ENCODE assay signal across 28 cellular contexts in the genomic region with DNA sequence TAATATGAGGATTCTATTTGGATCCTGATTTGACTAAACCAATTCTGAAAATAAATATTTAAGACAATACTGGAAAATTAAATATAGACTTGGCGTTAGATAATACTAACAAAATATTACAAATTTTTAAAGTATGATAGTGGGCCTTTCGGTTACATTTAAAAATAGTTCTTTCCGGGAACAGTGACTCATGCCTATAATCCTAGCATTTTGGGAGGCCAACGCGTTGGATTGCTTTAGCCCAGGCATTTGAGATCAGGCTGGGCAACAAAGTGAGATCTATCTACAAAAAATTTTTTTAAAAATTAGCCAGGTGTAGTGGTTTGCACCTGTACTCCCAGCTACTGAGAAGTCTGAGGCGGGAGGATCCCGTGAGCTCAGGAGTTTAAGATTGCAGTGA. TPM values are rescaled to one million over a fixed set of nuclear protein-coding genes. Genes with fewer than 3 reads are reported as not detected.
DNase-seq lines count a peak whose midpoint lies in the region; ATAC-seq and TF ChIP-seq lines count a peak whose summit lies in the region.
"Had no signal": no experiment of that assay in that cellular context is flagged by ENCODE, and none has a peak within 500 bp of the region (broad histone marks: within the 10 kb centered on the region; RNA-seq: fewer than 3 reads in every experiment).

No MANE protein-coding gene starts in this region.

- DNase-seq in EH (ENCODE audit: low read depth) (peak; percentile 41), amniotic epithelial cell (ENCODE audit: low read depth) (peak; percentile 7), fibroblast of mammary gland (ENCODE audit: low read depth) (peak; percentile 31), osteoblast (ENCODE audit: insufficient read length, low spot score, missing footprints) (peak; percentile 51), upper lobe of right lung (no peak), hepatocyte (ENCODE audit: low spot score) (no peak), Karpas-422 (no peak)
- DNase-seq: activated CD4-positive, CD25-positive, alpha-beta regulatory T cell; activated gamma-delta T cell treated with Interleukin-2 at 50 U/mL for 16 hours; activated T-cell treated with anti-CD3 and anti-CD28 coated beads, Interleukin-2, amount 50 U/mL, for 24 hours; BE2C; CD8-positive, alpha-beta T cell; effector CD8-positive, alpha-beta T cell; foreskin melanocyte; Kasumi-1; mucosa of descending colon; MV-4-11; NCI-H1436 treated with DMSO at 0.1 percent for 48 hours; NCI-H226; NCI-H69; nephron progenitor cell; ovary; Right ventricle myocardium superior; stimulated activated naive CD4-positive, alpha-beta T cell treated with Interleukin-2 at 50 U/mL for 16 hours had no signal

- no peak overlapping the region for H3K4me2 ChIP-seq in osteoblast (ENCODE audit: insufficient read depth, low read length)
- H3K4me2 ChIP-seq in hepatocyte: no peak overlapping the region
- H3K4me2 ChIP-seq in Karpas-422 (ENCODE audit: low read depth, low read length, poor library complexity, severe bottlenecking): no peak overlapping the region

- H3K9ac ChIP-seq in Karpas-422 (ENCODE audit: low read length): no peak overlapping the region

- intact Hi-C loops in upper lobe of right lung (cut with DNase I): no loop called here

- 90% methylated on average over 7 of the region's 7 CpGs for WGBS in hepatocyte (ENCODE audit: low lambda C conversion rate, missing lambda C conversion rate)

- H3K9me3 ChIP-seq in osteoblast (ENCODE audit: low read depth, low read length): no peaks in the 10 kb centered on the region
- no peaks in the 10 kb centered on the region for H3K9me3 ChIP-seq in upper lobe of right lung
- no peaks in the 10 kb centered on the region for H3K9me3 ChIP-seq in hepatocyte (ENCODE audit: low read depth)
- H3K9me3 ChIP-seq in Karpas-422 (ENCODE audit: low read length): no peaks in the 10 kb centered on the region
- H3K9me3 ChIP-seq: BE2C, mucosa of descending colon, ovary had no signal

- no peak for ATAC-seq in upper lobe of right lung
- ATAC-seq in HG03571 (IDR thresholded peaks at IDR 0.05; ENCODE audit: unreplicated experiment): no peak
- ATAC-seq: CD8-positive, alpha-beta T cell; mucosa of descending colon; Panc1; SK-N-SH treated with all-trans-retinoic acid at 6 μM for 48 hours had no signal

- peak overlapping the region; percentile 50 for H3K27ac ChIP-seq in osteoblast (ENCODE audit: low read depth, low read length)
- H3K27ac ChIP-seq in upper lobe of right lung: no peak overlapping the region
- H3K27ac ChIP-seq in hepatocyte: no peak overlapping the region
- no peak overlapping the region for H3K27ac ChIP-seq in Karpas-422 (ENCODE audit: low read length)
- H3K27ac ChIP-seq: ovary had no signal

- no peaks in the 10 kb centered on the region for H4K20me1 ChIP-seq in osteoblast (ENCODE audit: insufficient read depth, low read length)
- H4K20me1 ChIP-seq in hepatocyte (ENCODE audit: insufficient read depth, poor library complexity, severe bottlenecking): no peaks in the 10 kb centered on the region
- H4K20me1 ChIP-seq in Karpas-422 (ENCODE audit: insufficient read depth, low read depth, low read length): no peaks in the 10 kb centered on the region

- H3K4me3 ChIP-seq in fibroblast of mammary gland (ENCODE audit: control insufficient read depth, low read depth, low read length) (no peak overlapping the region), osteoblast (ENCODE audit: insufficient read depth, low read length) (no peak overlapping the region), upper lobe of right lung (no peak overlapping the region), hepatocyte (no peak overlapping the region), Karpas-422 (ENCODE audit: low read length) (no peak overlapping the region)
- H3K4me3 ChIP-seq: mucosa of descending colon, ovary had no signal

- H3K4me1 ChIP-seq in osteoblast (ENCODE audit: insufficient read depth, low read length) (peaks cover 13% of the 10 kb centered on the region), upper lobe of right lung (no peaks in the 10 kb centered on the region), hepatocyte (ENCODE audit: insufficient read depth) (no peaks in the 10 kb centered on the region), Karpas-422 (ENCODE audit: low read length) (no peaks in the 10 kb centered on the region)
- H3K4me1 ChIP-seq: BE2C had no signal

- H3K79me2 ChIP-seq in osteoblast (ENCODE audit: insufficient read depth, low read length) (no peaks in the 10 kb centered on the region), hepatocyte (no peaks in the 10 kb centered on the region), Karpas-422 (ENCODE audit: low read length) (no peaks in the 10 kb centered on the region)

- H2AFZ ChIP-seq in osteoblast (ENCODE audit: low read length) (no peak overlapping the region), hepatocyte (no peak overlapping the region), Karpas-422 (ENCODE audit: low read length) (no peak overlapping the region)

- H3K36me3 ChIP-seq in osteoblast (ENCODE audit: insufficient read depth, low read length) (no peaks in the 10 kb centered on the region), upper lobe of right lung (no peaks in the 10 kb centered on the region), hepatocyte (replicated peaks; ENCODE audit: insufficient read depth, low read depth) (no peaks in the 10 kb centered on the region), Karpas-422 (ENCODE audit: insufficient read depth, low read length) (no peaks in the 10 kb centered on the region)
- H3K36me3 ChIP-seq: BE2C, ovary had no signal

- no peaks in the 10 kb centered on the region for H3K27me3 ChIP-seq in osteoblast (ENCODE audit: insufficient read depth, low read length)
- H3K27me3 ChIP-seq in upper lobe of right lung: no peaks in the 10 kb centered on the region
- H3K27me3 ChIP-seq in hepatocyte: no peaks in the 10 kb centered on the region
- H3K27me3 ChIP-seq in Karpas-422 (ENCODE audit: low read length): no peaks in the 10 kb centered on the region
- H3K27me3 ChIP-seq: BE2C, ovary had no signal

- no peak for TF ChIP-seq CTCF in fibroblast of mammary gland (conservative IDR thresholded peaks at IDR 0.05; ENCODE audit: control insufficient read depth, insufficient read depth, low read depth, low read length)
- TF ChIP-seq CTCF in osteoblast (IDR thresholded peaks at IDR 0.05; ENCODE audit: extremely low read depth, low read depth, low read length): no peak
- no peak for TF ChIP-seq CTCF in upper lobe of right lung (IDR thresholded peaks at IDR 0.05)
- TF ChIP-seq CTCF in hepatocyte (IDR thresholded peaks at IDR 0.05; ENCODE audit: poor library complexity): no peak

- H3K9me2 ChIP-seq in hepatocyte (replicated peaks; ENCODE audit: insufficient read depth) (no peaks in the 10 kb centered on the region), Karpas-422 (replicated peaks; ENCODE audit: insufficient read depth, low read length) (no peaks in the 10 kb centered on the region)

RNA-seq across cellular contexts. Expression of a gene that starts 30.3 kb away (rescaled TPM):
- not detected in 2 replicates for total RNA-seq in osteoblast
- total RNA-seq in upper lobe of right lung: not detected
- total RNA-seq in hepatocyte: 0.13 and 0.16 TPM in 2 replicates
- not detected in 2 replicates for polyA plus RNA-seq in hepatocyte
- not detected in 2 replicates for total RNA-seq in Karpas-422 (2014; rRNA removed; shearing (Covaris generic); ENCODE audit: low replicate concordance)
- total RNA-seq: CD8-positive, alpha-beta T cell; lung microvascular endothelial cell; mucosa of descending colon; Right ventricle myocardium superior had no signal

Comparison
In these comparisons a context has a peak if more than half of its experiments do, and no peak if none do; other contexts are left out.
1. DNase-seq: peak in EH (single experiment), amniotic epithelial cell (single experiment), fibroblast of mammary gland (single experiment) and osteoblast (single experiment); none in upper lobe of right lung (single experiment), hepatocyte (single experiment) and Karpas-422 (single experiment).